Comparison of ENCODE assay signal across 8 cellular contexts in the genomic region with DNA sequence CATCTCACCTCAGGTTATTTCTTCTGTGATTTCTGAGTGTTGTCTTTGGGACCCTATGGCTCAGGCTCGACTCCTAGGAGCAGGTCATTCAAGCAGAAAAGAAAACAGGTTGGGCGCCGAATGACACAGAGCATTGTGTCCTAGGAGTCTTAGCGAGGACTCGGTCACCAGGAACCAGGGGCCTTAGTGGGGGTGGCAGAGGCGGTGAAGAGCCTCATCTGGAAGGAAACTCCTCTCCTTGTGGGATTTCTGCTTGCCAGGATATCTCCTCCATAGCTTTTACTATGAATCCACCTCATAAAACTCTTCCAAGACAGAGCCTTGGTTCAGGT. TPM values are rescaled to one million over a fixed set of nuclear protein-coding genes. Genes with fewer than 3 reads are reported as not detected.
DNase-seq lines count a peak whose midpoint lies in the region; ATAC-seq, FAIRE-seq and TF ChIP-seq lines count a peak whose summit lies in the region.

No MANE protein-coding gene starts in this region.

- H3K9me3 ChIP-seq in SK-N-SH (no peaks in the 10 kb centered on the region), ascending aorta (no peaks in the 10 kb centered on the region), testis (no peaks in the 10 kb centered on the region)

- TF ChIP-seq POLR2A in testis (IDR thresholded peaks at IDR 0.05) = no peak

- FAIRE-seq in GM19239 (lab: Jason Lieb, UNC) = no peak

- intact Hi-C loops in ascending aorta (cut with DNase I) (no loop called here), testis (cut with DNase I; ENCODE audit: low total_unique reads) (no loop called here)

- H3K36me3 ChIP-seq in SK-N-SH (replicated peaks in 1 of 2; ENCODE audit: control insufficient read depth in 1 of 2, insufficient read depth in 2 of 2, low read length in 1 of 2) = no peaks in the 10 kb centered on the region
- no peaks in the 10 kb centered on the region for H3K36me3 ChIP-seq in ascending aorta
- no peaks in the 10 kb centered on the region for H3K36me3 ChIP-seq in testis (ENCODE audit: low read depth, missing control alignments)

- H3K9ac ChIP-seq in SK-N-SH = no peak overlapping the region

- H3K27me3 ChIP-seq in SK-N-SH (ENCODE audit: insufficient read depth) = peaks cover 6% of the 10 kb centered on the region; the same call in 1 of the 2 replicates
- no peaks in the 10 kb centered on the region for H3K27me3 ChIP-seq in ascending aorta
- no peaks in the 10 kb centered on the region for H3K27me3 ChIP-seq in layer of hippocampus (ENCODE audit: control insufficient read depth, insufficient read depth, low read length)
- H3K27me3 ChIP-seq in testis = no peaks in the 10 kb centered on the region

- H3K27ac ChIP-seq in SK-N-SH (ENCODE audit: low read depth in 2 of 2, low read length in 1 of 2) (no peak overlapping the region), ascending aorta (no peak overlapping the region), layer of hippocampus (ENCODE audit: low read depth, low read length) (peak overlapping the region; percentile 96), testis (peak overlapping the region in 1 of 2 donors; percentile 71)

- H3K4me2 ChIP-seq in SK-N-SH = peak overlapping the region; percentile 91; the same call in 1 of the 2 replicates

- TF ChIP-seq RAD21 in SK-N-SH (IDR thresholded peaks at IDR 0.05; ENCODE audit: low read length) = no peak

- ATAC-seq in SK-N-SH treated with all-trans-retinoic acid at 6 μM for 48 hours = no peak

- H2AFZ ChIP-seq in SK-N-SH (ENCODE audit: low read depth) = 0 out of 2 replicates have a peak overlapping the region, but pooled peaks have one; percentile 46

- 74% methylated on average over 6 of the region's 6 CpGs for WGBS in SK-N-SH (ENCODE audit: low lambda C conversion rate)
- WGBS in testis, 2 donors = 22 to 23% methylated on average over 6 of the region's 6 CpGs

- H3K4me1 ChIP-seq in SK-N-SH (ENCODE audit: control insufficient read depth in 1 of 2, insufficient read depth in 2 of 2, low read depth in 1 of 2, low read length in 1 of 2) (no peaks in the 10 kb centered on the region; a peak in 1 of 4 replicates), ascending aorta (peaks cover 4 to 9% of the 10 kb centered on the region in 2 donors), testis (peaks cover 3% of the 10 kb centered on the region)

- H3K9me2 ChIP-seq in SK-N-SH = no peaks in the 10 kb centered on the region

- CTCF ChIA-PET in SK-N-SH (lab: Yijun Ruan, JAX) = interaction anchor here (1.1 to 3.4 kb wide), 7 partner anchors 8 to 170 kb away, joined by 3 to 19 read pairs (median 4); no protein-coding TSS in a partner anchor

- H3K79me2 ChIP-seq in SK-N-SH (ENCODE audit: insufficient read depth) = no peaks in the 10 kb centered on the region

- no peak for TF ChIP-seq CTCF in SK-N-SH (IDR thresholded peaks at IDR 0.05)
- no peak for TF ChIP-seq CTCF in ascending aorta (IDR thresholded peaks at IDR 0.05)
- TF ChIP-seq CTCF in testis (IDR thresholded peaks at IDR 0.05) = no peak

- no peaks in the 10 kb centered on the region for H3F3A ChIP-seq in SK-N-SH (replicated peaks; ENCODE audit: insufficient read depth)

- H4K20me1 ChIP-seq in SK-N-SH (ENCODE audit: insufficient read depth) = no peaks in the 10 kb centered on the region

- no peak for DNase-seq in SK-N-SH
- DNase-seq in ascending aorta (ENCODE audit: low spot score in 2 of 2) = no peak
- no peak for DNase-seq in testis
- no peak for DNase-seq in NCI-H446 (lab: John Stamatoyannopoulos, UW)
- no peak for DNase-seq in stimulated activated CD4-positive, alpha-beta T cell treated with anti-CD3 and anti-CD28 coated beads, Interleukin-2, amount 100 ng/mL, for 48 hours
- DNase-seq in GM19239 (ENCODE audit: insufficient read length, low spot score) = no peak

- H3K4me3 ChIP-seq in SK-N-SH (ENCODE audit: low read depth in 2 of 2, low read length in 1 of 2) (peak overlapping the region; percentile 63 to 70), ascending aorta (peak overlapping the region; percentile 87 to 88), testis (peak overlapping the region; percentile 58 to 66)

- POLR2A ChIA-PET in SK-N-SH (lab: Yijun Ruan, JAX) = no interaction called here

- TF ChIP-seq EP300 in SK-N-SH (IDR thresholded peaks at IDR 0.05; ENCODE audit: borderline replicate concordance in 1 of 2, low read depth in 1 of 2, low read length in 1 of 2) = no peak

TF ChIP-seq in SK-N-SH, 30 proteins besides CTCF, POLR2A, EP300 and RAD21:
- TF ChIP-seq TCF12 (IDR thresholded peaks at IDR 0.05) (no peak), RFX5 (IDR thresholded peaks at IDR 0.05; ENCODE audit: low read length) (no peak), SMC3 (IDR thresholded peaks at IDR 0.05; ENCODE audit: low read depth, low read length) (no peak), CHD2 (IDR thresholded peaks at IDR 0.05; ENCODE audit: low read length, partially characterized antibody) (no peak), MEF2A (IDR thresholded peaks at IDR 0.05; ENCODE audit: borderline replicate concordance, low read depth) (no peak), YY1 (IDR thresholded peaks at IDR 0.05; ENCODE audit: low read depth) (no peak)
- TF ChIP-seq, protein P1, sequence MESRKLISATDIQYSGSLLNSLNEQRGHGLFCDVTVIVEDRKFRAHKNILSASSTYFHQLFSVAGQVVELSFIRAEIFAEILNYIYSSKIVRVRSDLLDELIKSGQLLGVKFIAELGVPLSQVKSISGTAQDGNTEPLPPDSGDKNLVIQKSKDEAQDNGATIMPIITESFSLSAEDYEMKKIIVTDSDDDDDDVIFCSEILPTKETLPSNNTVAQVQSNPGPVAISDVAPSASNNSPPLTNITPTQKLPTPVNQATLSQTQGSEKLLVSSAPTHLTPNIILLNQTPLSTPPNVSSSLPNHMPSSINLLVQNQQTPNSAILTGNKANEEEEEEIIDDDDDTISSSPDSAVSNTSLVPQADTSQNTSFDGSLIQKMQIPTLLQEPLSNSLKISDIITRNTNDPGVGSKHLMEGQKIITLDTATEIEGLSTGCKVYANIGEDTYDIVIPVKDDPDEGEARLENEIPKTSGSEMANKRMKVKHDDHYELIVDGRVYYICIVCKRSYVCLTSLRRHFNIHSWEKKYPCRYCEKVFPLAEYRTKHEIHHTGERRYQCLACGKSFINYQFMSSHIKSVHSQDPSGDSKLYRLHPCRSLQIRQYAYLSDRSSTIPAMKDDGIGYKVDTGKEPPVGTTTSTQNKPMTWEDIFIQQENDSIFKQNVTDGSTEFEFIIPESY (IDR thresholded peaks at IDR 0.05; ENCODE audit: borderline replicate concordance, low read depth) = no peak
- TF ChIP-seq, protein P2, sequence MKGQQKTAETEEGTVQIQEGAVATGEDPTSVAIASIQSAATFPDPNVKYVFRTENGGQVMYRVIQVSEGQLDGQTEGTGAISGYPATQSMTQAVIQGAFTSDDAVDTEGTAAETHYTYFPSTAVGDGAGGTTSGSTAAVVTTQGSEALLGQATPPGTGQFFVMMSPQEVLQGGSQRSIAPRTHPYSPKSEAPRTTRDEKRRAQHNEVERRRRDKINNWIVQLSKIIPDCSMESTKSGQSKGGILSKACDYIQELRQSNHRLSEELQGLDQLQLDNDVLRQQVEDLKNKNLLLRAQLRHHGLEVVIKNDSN (IDR thresholded peaks at IDR 0.05; ENCODE audit: borderline replicate concordance, low read depth) = no peak

TF ChIP-seq in SK-N-SH treated with all-trans-retinoic acid at 6 μM for 48 hours, 23 proteins besides CTCF, POLR2A, EP300 and RAD21 (continues in another document):
- TF ChIP-seq ZNF70 (CRISPR knock-in tag; IDR thresholded peaks at IDR 0.05) (no peak), ISL1 (CRISPR knock-in tag; IDR thresholded peaks at IDR 0.05) (no peak), PPARA (CRISPR knock-in tag; IDR thresholded peaks at IDR 0.05; ENCODE audit: borderline replicate concordance) (no peak), ARNTL (CRISPR knock-in tag; IDR thresholded peaks at IDR 0.05; ENCODE audit: borderline replicate concordance, low read depth) (no peak), TOX (CRISPR knock-in tag; IDR thresholded peaks at IDR 0.05; ENCODE audit: borderline replicate concordance) (no peak), ZC3H10 (CRISPR knock-in tag; IDR thresholded peaks at IDR 0.05) (no peak), CSDC2 (CRISPR knock-in tag; IDR thresholded peaks at IDR 0.05) (no peak), ESRRG (CRISPR knock-in tag; IDR thresholded peaks at IDR 0.05) (no peak), OSR1 (CRISPR knock-in tag; IDR thresholded peaks at IDR 0.05) (no peak), TCF4 (CRISPR knock-in tag; IDR thresholded peaks at IDR 0.05; ENCODE audit: borderline replicate concordance) (no peak), BACH2 (CRISPR knock-in tag; IDR thresholded peaks at IDR 0.05; ENCODE audit: borderline replicate concordance) (no peak), ZFP3 (CRISPR knock-in tag; IDR thresholded peaks at IDR 0.05) (no peak)
- TF ChIP-seq, protein P3, sequence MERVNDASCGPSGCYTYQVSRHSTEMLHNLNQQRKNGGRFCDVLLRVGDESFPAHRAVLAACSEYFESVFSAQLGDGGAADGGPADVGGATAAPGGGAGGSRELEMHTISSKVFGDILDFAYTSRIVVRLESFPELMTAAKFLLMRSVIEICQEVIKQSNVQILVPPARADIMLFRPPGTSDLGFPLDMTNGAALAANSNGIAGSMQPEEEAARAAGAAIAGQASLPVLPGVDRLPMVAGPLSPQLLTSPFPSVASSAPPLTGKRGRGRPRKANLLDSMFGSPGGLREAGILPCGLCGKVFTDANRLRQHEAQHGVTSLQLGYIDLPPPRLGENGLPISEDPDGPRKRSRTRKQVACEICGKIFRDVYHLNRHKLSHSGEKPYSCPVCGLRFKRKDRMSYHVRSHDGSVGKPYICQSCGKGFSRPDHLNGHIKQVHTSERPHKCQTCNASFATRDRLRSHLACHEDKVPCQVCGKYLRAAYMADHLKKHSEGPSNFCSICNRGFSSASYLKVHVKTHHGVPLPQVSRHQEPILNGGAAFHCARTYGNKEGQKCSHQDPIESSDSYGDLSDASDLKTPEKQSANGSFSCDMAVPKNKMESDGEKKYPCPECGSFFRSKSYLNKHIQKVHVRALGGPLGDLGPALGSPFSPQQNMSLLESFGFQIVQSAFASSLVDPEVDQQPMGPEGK (CRISPR knock-in tag; IDR thresholded peaks at IDR 0.05; ENCODE audit: borderline replicate concordance) = no peak

RNA-seq across cellular contexts. Expression of a gene that starts 0.6 kb away (rescaled TPM):
- 1.5 and 1.6 TPM in 2 replicates for polyA plus RNA-seq in SK-N-SH (2012; rRNA removed)
- polyA plus RNA-seq in SK-N-SH (2012; cell fraction: cytosol; rRNA removed) = 0.73 and 1.00 TPM in 2 replicates
- polyA plus RNA-seq in SK-N-SH (2012; cell fraction: nucleus; rRNA removed) = 8.8 and 10.3 TPM in 2 replicates
- 15.0 TPM for total RNA-seq in ascending aorta
- total RNA-seq in testis = 10 to 100 TPM; 49.1 to 61.3 TPM
- polyA plus RNA-seq in testis (ENCODE audit: insufficient read depth, low read depth, low replicate concordance) = 21.4 TPM

RNA-seq across cellular contexts. Expression of a gene that starts 45.2 kb away (rescaled TPM):
- polyA plus RNA-seq in SK-N-SH (2012; rRNA removed) (0.16 and 0.26 TPM in 2 replicates), testis (ENCODE audit: insufficient read depth, low read depth, low replicate concordance) (12.6 TPM)
- 0.21 and 0.51 TPM in 2 replicates for polyA plus RNA-seq in SK-N-SH (2012; cell fraction: cytosol; rRNA removed)
- polyA plus RNA-seq in SK-N-SH (2012; cell fraction: nucleus; rRNA removed) = 0.19 and 0.25 TPM in 2 replicates
- total RNA-seq in ascending aorta (5.5 TPM), testis (10 to 100 TPM; 59.6 to 77.4 TPM)
